Comparison of ENCODE assay signal across 1 cellular context in genomic region chr1:26500488-26501175, GRCh38.
TF ChIP-seq lines count a peak whose summit lies in the region.

No MANE protein-coding gene starts in this region.

TF ChIP-seq in K562, 482 proteins besides CTCF, POLR2A, EP300 and RAD21 (continued from another document and continues in another):
- TF ChIP-seq MGA (IDR thresholded peaks at IDR 0.05) (peak; percentile 97), MIER1 (IDR thresholded peaks at IDR 0.05; ENCODE audit: low read depth) (peak; percentile 46; the same call in 1 of the 2 replicates), TBP (optimal IDR thresholded peaks at IDR 0.05; ENCODE audit: low read depth, low read length) (peak; percentile 76), FOXK2 (conservative IDR thresholded peaks at IDR 0.05 in 1 of 2, IDR thresholded peaks at IDR 0.05 in 1 of 2; ENCODE audit: low read depth in 2 of 2) (peak in 1 of 2 experiments; percentile 18; a peak in 2 of 4 replicates), RBBP5 (IDR thresholded peaks at IDR 0.05; ENCODE audit: borderline replicate concordance, insufficient read depth, low read length, poor library complexity, severe bottlenecking) (peak; percentile 58), CREB1 (IDR thresholded peaks at IDR 0.05) (no peak; the same call in 1 of the 2 replicates), CREB1 (CRISPR knock-in tag; IDR thresholded peaks at IDR 0.05) (peak; percentile 61), SIX5 (IDR thresholded peaks at IDR 0.05; ENCODE audit: borderline replicate concordance in 1 of 2, insufficient read depth in 1 of 2, low read depth in 1 of 2, low read length in 2 of 2) (no peak), ELF1 (tag; IDR thresholded peaks at IDR 0.05) (peak; percentile 98), E2F1 (CRISPR knock-in tag; IDR thresholded peaks at IDR 0.05) (peak; percentile 73; the same call in 1 of the 2 replicates), NCOA2 (IDR thresholded peaks at IDR 0.05; ENCODE audit: partially characterized antibody in 2 of 2) (no peak), ZNF511 (CRISPR knock-in tag; IDR thresholded peaks at IDR 0.05) (peak; percentile 90), VEZF1 (CRISPR knock-in tag; IDR thresholded peaks at IDR 0.05) (peak; percentile 97), ELF2 (CRISPR knock-in tag; IDR thresholded peaks at IDR 0.05) (peak; percentile 93), STAT6 (CRISPR knock-in tag; IDR thresholded peaks at IDR 0.05) (peak; percentile 47; the same call in 1 of the 2 replicates), ZNF121 (CRISPR knock-in tag; conservative IDR thresholded peaks at IDR 0.05) (no peak), RBM25 (IDR thresholded peaks at IDR 0.05; ENCODE audit: low read depth, low read length, severe bottlenecking) (peak; percentile 8), RAD51 (IDR thresholded peaks at IDR 0.05; ENCODE audit: borderline replicate concordance, low read depth) (peak; percentile 91), UBTF (IDR thresholded peaks at IDR 0.05; ENCODE audit: borderline replicate concordance in 1 of 2, low read depth in 2 of 2, low read length in 2 of 2) (peak in 1 of 2 experiments; percentile 86; a peak in 3 of 4 replicates), RB1 (IDR thresholded peaks at IDR 0.05; ENCODE audit: low read depth) (peak; percentile 84), ZBTB2 (IDR thresholded peaks at IDR 0.05) (peak; percentile 70), SMARCC2 (IDR thresholded peaks at IDR 0.05; ENCODE audit: low read depth) (0 out of 2 replicates have a peak, but pooled peaks have one; percentile 25), TFE3 (CRISPR knock-in tag; IDR thresholded peaks at IDR 0.05) (peak; percentile 96), GATAD2A (IDR thresholded peaks at IDR 0.05) (0 out of 2 replicates have a peak, but pooled peaks have one; percentile 52), ZNF280B (CRISPR knock-in tag; IDR thresholded peaks at IDR 0.05) (no peak), FOXP1 (CRISPR knock-in tag; IDR thresholded peaks at IDR 0.05) (peak; percentile 93)
